Comparison of ENCODE assay signal across 1 cellular context in the genomic region with DNA sequence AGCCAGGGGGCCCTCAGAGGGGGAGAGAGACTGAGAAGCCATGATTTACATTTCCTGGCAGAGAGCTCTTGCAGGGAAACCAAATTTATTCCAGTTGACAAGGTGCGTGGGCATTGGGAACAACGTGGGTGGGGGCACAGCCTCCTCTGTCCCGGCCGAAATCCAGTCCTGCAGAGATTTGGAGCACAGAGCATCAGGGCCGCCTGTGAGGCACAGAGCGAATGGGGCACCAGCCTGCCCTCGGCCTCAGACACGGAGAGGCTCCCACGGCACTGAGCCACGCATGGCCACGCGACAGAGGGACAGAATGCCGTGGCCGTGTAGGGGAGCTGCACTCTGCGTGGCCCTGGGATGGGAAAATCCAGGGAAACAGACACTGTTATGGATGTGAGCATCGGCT.
TF ChIP-seq lines count a peak whose summit lies in the region.

No MANE protein-coding gene starts in this region.

TF ChIP-seq in K562, 482 proteins besides CTCF, POLR2A, EP300 and RAD21:
- TF ChIP-seq ZBTB9 (CRISPR knock-in tag; IDR thresholded peaks at IDR 0.05), result peak; percentile 96
- TF ChIP-seq CBX8 (IDR thresholded peaks at IDR 0.05; ENCODE audit: borderline replicate concordance, extremely low read depth, low read depth, low read length, poor library complexity, severe bottlenecking), result no peak
- TF ChIP-seq, protein P1, sequence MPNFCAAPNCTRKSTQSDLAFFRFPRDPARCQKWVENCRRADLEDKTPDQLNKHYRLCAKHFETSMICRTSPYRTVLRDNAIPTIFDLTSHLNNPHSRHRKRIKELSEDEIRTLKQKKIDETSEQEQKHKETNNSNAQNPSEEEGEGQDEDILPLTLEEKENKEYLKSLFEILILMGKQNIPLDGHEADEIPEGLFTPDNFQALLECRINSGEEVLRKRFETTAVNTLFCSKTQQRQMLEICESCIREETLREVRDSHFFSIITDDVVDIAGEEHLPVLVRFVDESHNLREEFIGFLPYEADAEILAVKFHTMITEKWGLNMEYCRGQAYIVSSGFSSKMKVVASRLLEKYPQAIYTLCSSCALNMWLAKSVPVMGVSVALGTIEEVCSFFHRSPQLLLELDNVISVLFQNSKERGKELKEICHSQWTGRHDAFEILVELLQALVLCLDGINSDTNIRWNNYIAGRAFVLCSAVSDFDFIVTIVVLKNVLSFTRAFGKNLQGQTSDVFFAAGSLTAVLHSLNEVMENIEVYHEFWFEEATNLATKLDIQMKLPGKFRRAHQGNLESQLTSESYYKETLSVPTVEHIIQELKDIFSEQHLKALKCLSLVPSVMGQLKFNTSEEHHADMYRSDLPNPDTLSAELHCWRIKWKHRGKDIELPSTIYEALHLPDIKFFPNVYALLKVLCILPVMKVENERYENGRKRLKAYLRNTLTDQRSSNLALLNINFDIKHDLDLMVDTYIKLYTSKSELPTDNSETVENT (CRISPR knock-in tag; IDR thresholded peaks at IDR 0.05), result peak; percentile 18; the same call in 1 of the 2 replicates
- no peak for TF ChIP-seq NCOR1 (IDR thresholded peaks at IDR 0.05)
- TF ChIP-seq HDAC6 (IDR thresholded peaks at IDR 0.05; ENCODE audit: low read depth, low read length), result no peak
- TF ChIP-seq, protein P2, sequence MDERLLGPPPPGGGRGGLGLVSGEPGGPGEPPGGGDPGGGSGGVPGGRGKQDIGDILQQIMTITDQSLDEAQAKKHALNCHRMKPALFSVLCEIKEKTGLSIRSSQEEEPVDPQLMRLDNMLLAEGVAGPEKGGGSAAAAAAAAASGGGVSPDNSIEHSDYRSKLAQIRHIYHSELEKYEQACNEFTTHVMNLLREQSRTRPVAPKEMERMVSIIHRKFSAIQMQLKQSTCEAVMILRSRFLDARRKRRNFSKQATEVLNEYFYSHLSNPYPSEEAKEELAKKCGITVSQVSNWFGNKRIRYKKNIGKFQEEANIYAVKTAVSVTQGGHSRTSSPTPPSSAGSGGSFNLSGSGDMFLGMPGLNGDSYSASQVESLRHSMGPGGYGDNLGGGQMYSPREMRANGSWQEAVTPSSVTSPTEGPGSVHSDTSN (CRISPR knock-in tag; IDR thresholded peaks at IDR 0.05; ENCODE audit: low read depth), result no peak
- TF ChIP-seq, protein P2 (tag; conservative IDR thresholded peaks at IDR 0.05; ENCODE audit: low read depth), result no peak
- TF ChIP-seq, protein P3, sequence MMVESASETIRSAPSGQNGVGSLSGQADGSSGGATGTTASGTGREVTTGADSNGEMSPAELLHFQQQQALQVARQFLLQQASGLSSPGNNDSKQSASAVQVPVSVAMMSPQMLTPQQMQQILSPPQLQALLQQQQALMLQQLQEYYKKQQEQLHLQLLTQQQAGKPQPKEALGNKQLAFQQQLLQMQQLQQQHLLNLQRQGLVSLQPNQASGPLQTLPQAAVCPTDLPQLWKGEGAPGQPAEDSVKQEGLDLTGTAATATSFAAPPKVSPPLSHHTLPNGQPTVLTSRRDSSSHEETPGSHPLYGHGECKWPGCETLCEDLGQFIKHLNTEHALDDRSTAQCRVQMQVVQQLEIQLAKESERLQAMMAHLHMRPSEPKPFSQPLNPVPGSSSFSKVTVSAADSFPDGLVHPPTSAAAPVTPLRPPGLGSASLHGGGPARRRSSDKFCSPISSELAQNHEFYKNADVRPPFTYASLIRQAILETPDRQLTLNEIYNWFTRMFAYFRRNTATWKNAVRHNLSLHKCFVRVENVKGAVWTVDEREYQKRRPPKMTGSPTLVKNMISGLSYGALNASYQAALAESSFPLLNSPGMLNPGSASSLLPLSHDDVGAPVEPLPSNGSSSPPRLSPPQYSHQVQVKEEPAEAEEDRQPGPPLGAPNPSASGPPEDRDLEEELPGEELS (CRISPR knock-in tag; IDR thresholded peaks at IDR 0.05; ENCODE audit: borderline replicate concordance), result no peak
- TF ChIP-seq ZBTB7A (IDR thresholded peaks at IDR 0.05; ENCODE audit: borderline replicate concordance, control insufficient read depth, low read depth, low read length), result no peak
- no peak for TF ChIP-seq ZNF121 (CRISPR knock-in tag; conservative IDR thresholded peaks at IDR 0.05)
- TF ChIP-seq, protein P4, sequence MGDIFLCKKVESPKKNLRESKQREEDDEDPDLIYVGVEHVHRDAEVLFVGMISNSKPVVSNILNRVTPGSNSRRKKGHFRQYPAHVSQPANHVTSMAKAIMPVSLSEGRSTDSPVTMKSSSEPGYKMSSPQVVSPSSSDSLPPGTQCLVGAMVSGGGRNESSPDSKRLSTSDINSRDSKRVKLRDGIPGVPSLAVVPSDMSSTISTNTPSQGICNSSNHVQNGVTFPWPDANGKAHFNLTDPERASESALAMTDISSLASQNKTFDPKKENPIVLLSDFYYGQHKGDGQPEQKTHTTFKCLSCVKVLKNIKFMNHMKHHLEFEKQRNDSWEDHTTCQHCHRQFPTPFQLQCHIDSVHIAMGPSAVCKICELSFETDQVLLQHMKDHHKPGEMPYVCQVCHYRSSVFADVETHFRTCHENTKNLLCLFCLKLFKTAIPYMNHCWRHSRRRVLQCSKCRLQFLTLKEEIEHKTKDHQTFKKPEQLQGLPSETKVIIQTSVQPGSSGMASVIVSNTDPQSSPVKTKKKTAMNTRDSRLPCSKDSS (IDR thresholded peaks at IDR 0.05; ENCODE audit: low read depth, partially characterized antibody), result no peak
- TF ChIP-seq, protein P5, sequence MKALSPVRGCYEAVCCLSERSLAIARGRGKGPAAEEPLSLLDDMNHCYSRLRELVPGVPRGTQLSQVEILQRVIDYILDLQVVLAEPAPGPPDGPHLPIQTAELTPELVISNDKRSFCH (CRISPR knock-in tag; IDR thresholded peaks at IDR 0.05), result no peak
- TF ChIP-seq, protein P5 (tag; IDR thresholded peaks at IDR 0.05), result no peak
- no peak for TF ChIP-seq IRF2 (CRISPR knock-in tag; IDR thresholded peaks at IDR 0.05)
- no peak for TF ChIP-seq SLC30A9 (CRISPR knock-in tag; IDR thresholded peaks at IDR 0.05)
- no peak for TF ChIP-seq GTF2F1 (IDR thresholded peaks at IDR 0.05; ENCODE audit: low read depth, low read length)
- TF ChIP-seq, protein P6, sequence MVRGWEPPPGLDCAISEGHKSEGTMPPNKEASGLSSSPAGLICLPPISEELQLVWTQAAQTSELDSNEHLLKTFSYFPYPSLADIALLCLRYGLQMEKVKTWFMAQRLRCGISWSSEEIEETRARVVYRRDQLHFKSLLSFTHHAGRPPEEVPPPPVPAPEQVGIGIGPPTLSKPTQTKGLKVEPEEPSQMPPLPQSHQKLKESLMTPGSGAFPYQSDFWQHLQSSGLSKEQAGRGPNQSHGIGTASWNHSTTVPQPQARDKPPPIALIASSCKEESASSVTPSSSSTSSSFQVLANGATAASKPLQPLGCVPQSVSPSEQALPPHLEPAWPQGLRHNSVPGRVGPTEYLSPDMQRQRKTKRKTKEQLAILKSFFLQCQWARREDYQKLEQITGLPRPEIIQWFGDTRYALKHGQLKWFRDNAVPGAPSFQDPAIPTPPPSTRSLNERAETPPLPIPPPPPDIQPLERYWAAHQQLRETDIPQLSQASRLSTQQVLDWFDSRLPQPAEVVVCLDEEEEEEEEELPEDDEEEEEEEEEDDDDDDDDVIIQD (CRISPR knock-in tag; IDR thresholded peaks at IDR 0.05), result no peak
- no peak for TF ChIP-seq NFE2 (IDR thresholded peaks at IDR 0.05; ENCODE audit: low read depth)
